31 cellular contexts compared by ENCODE assay signal in the genomic region with DNA sequence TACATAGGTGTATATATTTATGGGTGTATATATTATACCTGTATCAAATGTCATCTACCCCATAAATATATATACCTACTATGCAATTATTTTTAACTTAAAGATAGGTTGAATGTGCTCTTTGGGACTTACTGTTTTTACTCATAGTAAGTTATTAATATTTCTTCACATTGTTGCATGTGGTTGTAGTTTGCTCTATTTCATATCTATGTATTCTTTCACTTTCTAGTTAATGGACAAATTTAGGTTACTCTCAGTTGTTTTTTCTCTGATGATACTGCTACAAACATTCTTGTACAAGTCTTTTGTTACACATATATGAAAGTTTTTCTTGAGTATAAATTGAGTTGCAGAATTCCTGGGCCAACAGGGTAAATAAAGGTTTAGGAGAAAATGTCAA.
"Had no signal": no experiment of that assay in that cellular context is flagged by ENCODE, and none has a peak within 500 bp of the region (broad histone marks: within the 10 kb centered on the region; RNA-seq: fewer than 3 reads in every experiment).

No MANE protein-coding gene starts in this region.

- DNase-seq: effector CD8-positive, alpha-beta T cell; endodermal cell; foreskin fibroblast; gastrocnemius medialis; heart left ventricle; kidney; mesenchymal stem cell; mucosa of descending colon; naive B cell; right lobe of liver; small intestine; stimulated activated CD4-positive, alpha-beta T cell treated with anti-CD3 and anti-CD28 coated beads, Interleukin-1b, Interleukin-23, amount 100 ng/mL, for 48 hours; stimulated activated CD4-positive, alpha-beta T cell treated with anti-CD3 and anti-CD28 coated beads, Interleukin-4, amount 100 ng/mL, for 1 hour; stimulated activated CD8-positive, alpha-beta memory T cell treated with anti-CD3 and anti-CD28 coated beads, Interleukin-4, amount 100 ng/mL, for 48 hours; stimulated activated naive CD4-positive, alpha-beta T cell; stimulated activated naive CD8-positive, alpha-beta T cell treated with anti-CD3 and anti-CD28 coated beads, Interleukin-15, amount 100 ng/mL, for 72 hours; trophoblast cell had no signal

- ATAC-seq: esophagus mucosa; gastrocnemius medialis; heart left ventricle; left lobe of liver; mucosa of descending colon; natural killer cell treated with Interleukin-12 subunit alpha and Interleukin-12 subunit beta and Interleukin-15 and Interleukin-18, amount 100 ng/mL, for 72 hours; right lobe of liver; stimulated activated naive CD8-positive, alpha-beta T cell treated with anti-CD3 and anti-CD28 coated beads, Interleukin-15, amount 100 ng/mL, for 72 hours had no signal

- H3K4me1 Mint-ChIP-seq: endodermal cell, mesothelial cell of epicardium, neural crest cell had no signal

- H3K79me2 ChIP-seq: hepatocyte, parathyroid adenoma had no signal

- H3K36me3 ChIP-seq: gastrocnemius medialis, heart left ventricle, neutrophil, right lobe of liver, suprapubic skin, vagina had no signal

- H3K4me3 ChIP-seq: gastrocnemius medialis, heart left ventricle, hepatocyte, lung, mucosa of descending colon, right lobe of liver, suprapubic skin, vagina had no signal

- H3K4me1 ChIP-seq: gastrocnemius medialis, parathyroid adenoma, right lobe of liver, suprapubic skin, vagina had no signal

- H3K27me3 Mint-ChIP-seq: dendritic cell treated with granulocyte-macrophage colony-stimulating factor and Interleukin-4, amounts not matched to agents 40 ng/mL and 50 ng/mL, for 4 days; natural killer cell treated with Interleukin-12 subunit alpha and Interleukin-12 subunit beta and Interleukin-15 and Interleukin-18, amount 100 ng/mL, for 72 hours; progenitor cell of endocrine pancreas; stimulated activated naive CD8-positive, alpha-beta T cell treated with anti-CD3 and anti-CD28 coated beads, Interleukin-15, amount 100 ng/mL, for 72 hours had no signal

- H3K4me2 ChIP-seq: hepatocyte had no signal

- H3K9me3 ChIP-seq: gastrocnemius medialis, mucosa of descending colon, neutrophil, right lobe of liver, suprapubic skin, vagina had no signal

- H2AFZ ChIP-seq: hepatocyte, parathyroid adenoma had no signal

- H3K27me3 ChIP-seq: gastrocnemius medialis, heart left ventricle, hepatocyte, neutrophil, right lobe of liver, suprapubic skin, vagina had no signal

- H3K27ac ChIP-seq: epithelial cell of prostate, gastrocnemius medialis, heart left ventricle, hepatocyte, neutrophil, parathyroid adenoma, right lobe of liver, suprapubic skin, vagina had no signal

- H3K4me3 Mint-ChIP-seq: dendritic cell treated with granulocyte-macrophage colony-stimulating factor and Interleukin-4, amounts not matched to agents 40 ng/mL and 50 ng/mL, for 4 days; endodermal cell; mesothelial cell of epicardium; naive B cell; natural killer cell treated with Interleukin-12 subunit alpha and Interleukin-12 subunit beta and Interleukin-15 and Interleukin-18, amount 100 ng/mL, for 72 hours; neural crest cell; stimulated activated naive CD8-positive, alpha-beta T cell treated with anti-CD3 and anti-CD28 coated beads, Interleukin-15, amount 100 ng/mL, for 72 hours had no signal

- H3K9ac ChIP-seq: parathyroid adenoma had no signal
